In the genomic region with DNA sequence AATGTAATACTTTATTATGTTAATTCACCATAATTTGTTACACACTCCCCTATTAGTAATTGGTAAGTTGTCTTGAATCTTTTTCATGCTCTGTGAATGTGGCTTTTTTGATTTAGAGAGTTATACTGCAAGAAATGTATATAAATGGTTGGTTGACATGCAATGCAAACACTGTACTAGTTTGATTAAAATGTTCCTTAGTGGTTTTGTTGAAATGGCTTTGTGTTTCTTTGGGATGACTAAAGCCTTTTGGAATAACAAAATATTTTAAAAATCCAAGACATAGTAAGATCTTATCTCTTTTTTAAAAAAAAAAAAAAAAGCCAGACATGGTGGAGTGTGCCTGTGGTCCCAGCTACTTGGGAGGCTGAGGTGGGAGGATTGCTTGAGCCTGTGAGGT, we compare ENCODE assay signal across 29 cellular contexts. TPM values are rescaled to one million over a fixed set of nuclear protein-coding genes. Genes with fewer than 3 reads are reported as not detected.
"Had no signal": no experiment of that assay in that cellular context is flagged by ENCODE, and none has a peak within 500 bp of the region (broad histone marks: within the 10 kb centered on the region; RNA-seq: fewer than 3 reads in every experiment).

No MANE protein-coding gene starts in this region.

- H3K4me1 Mint-ChIP-seq: mesothelial cell of epicardium, neural progenitor cell had no signal

- H3K4me3 Mint-ChIP-seq: mesothelial cell of epicardium; naive B cell; natural killer cell; nephron progenitor cell; neural progenitor cell; stimulated activated naive B cell treated with anti-CD40 and anti-IgM and Interleukin-4, amounts not matched to agents 10 μg/mL and 1 μg/mL and 100 μg/mL, for 72 hours had no signal

- H3K27me3 Mint-ChIP-seq: naive B cell; stimulated activated naive B cell treated with anti-CD40 and anti-IgM and Interleukin-4, amounts not matched to agents 10 μg/mL and 1 μg/mL and 100 μg/mL, for 72 hours had no signal

- H3K4me3 ChIP-seq: left ventricle myocardium inferior, lung, neural progenitor cell, pancreas, prostate gland, skin epidermis, stomach, testis, thyroid gland, transverse colon, upper lobe of left lung, vagina had no signal

- H3K4me1 ChIP-seq: neural progenitor cell, pancreas, prostate gland, testis, upper lobe of left lung had no signal

- H3K27ac Mint-ChIP-seq: mesothelial cell of epicardium; natural killer cell; nephron progenitor cell; neural progenitor cell; stimulated activated naive B cell treated with anti-CD40 and anti-IgM and Interleukin-4, amounts not matched to agents 10 μg/mL and 1 μg/mL and 100 μg/mL, for 72 hours had no signal

- H3K27me3 ChIP-seq: neural progenitor cell, neutrophil, pancreas, stomach, testis, thyroid gland, transverse colon, upper lobe of left lung, vagina had no signal

- H3K9ac ChIP-seq: neural progenitor cell had no signal

- H3K27ac ChIP-seq: left ventricle myocardium inferior, neural progenitor cell, neutrophil, pancreas, prostate gland, skin epidermis, stomach, testis, thyroid gland, transverse colon, upper lobe of left lung, vagina had no signal

- H2AFZ ChIP-seq: neural progenitor cell had no signal

- H3K4me2 ChIP-seq: neural progenitor cell had no signal

- ATAC-seq: natural killer cell; pancreas; right cardiac atrium; sciatic nerve; stimulated activated naive B cell treated with anti-CD40 and anti-IgM and Interleukin-4, amounts not matched to agents 10 μg/mL and 1 μg/mL and 100 μg/mL, for 72 hours; stimulated activated naive CD8-positive, alpha-beta T cell treated with anti-CD3 and anti-CD28 coated beads, Interleukin-15, Interleukin-2, amounts not matched to agents 100 U/mL and 50 U/mL, for 24 hours had no signal

- DNase-seq: islet precursor cell; left ventricle myocardium inferior; mesendoderm; naive B cell; natural killer cell; nephron progenitor cell; occipital lobe; pancreas; retina; stimulated activated CD4-positive, alpha-beta T cell treated with anti-CD3 and anti-CD28 coated beads, Interleukin-12 subunit alpha, Interleukin-12 subunit beta, amount 100 ng/mL, for 4 hours; stimulated activated CD4-positive, alpha-beta T cell treated with anti-CD3 and anti-CD28 coated beads, Interleukin-15, amount 100 ng/mL, for 24 hours; stimulated activated CD4-positive, alpha-beta T cell treated with anti-CD3 and anti-CD28 coated beads, Interleukin-2, amount 100 ng/mL, for 24 hours; stimulated activated CD4-positive, alpha-beta T cell treated with anti-CD3 and anti-CD28 coated beads, Interleukin-4, amount 100 ng/mL, for 1 hour; stimulated activated naive B cell treated with anti-CD40 and anti-IgM and Interleukin-4, amounts not matched to agents 10 μg/mL and 1 μg/mL and 100 μg/mL, for 72 hours; stimulated activated naive CD8-positive, alpha-beta T cell treated with anti-CD3 and anti-CD28 coated beads, Interleukin-15, Interleukin-2, amounts not matched to agents 100 U/mL and 50 U/mL, for 24 hours; stomach; testis; thyroid gland; transverse colon; upper lobe of left lung had no signal

- H3K9me3 Mint-ChIP-seq: mesothelial cell of epicardium; naive B cell; natural killer cell; nephron progenitor cell; neural progenitor cell; stimulated activated naive B cell treated with anti-CD40 and anti-IgM and Interleukin-4, amounts not matched to agents 10 μg/mL and 1 μg/mL and 100 μg/mL, for 72 hours had no signal

- H3K9me3 ChIP-seq: left ventricle myocardium inferior, neutrophil, pancreas, prostate gland, stomach, testis, thyroid gland, transverse colon, upper lobe of left lung, vagina had no signal

RNA-seq across cellular contexts. Expression of gene GRTP1, which starts 56.4 kb away (rescaled TPM):
- total RNA-seq: natural killer cell had no signal
